19 cellular contexts compared by ENCODE assay signal in the genomic region with DNA sequence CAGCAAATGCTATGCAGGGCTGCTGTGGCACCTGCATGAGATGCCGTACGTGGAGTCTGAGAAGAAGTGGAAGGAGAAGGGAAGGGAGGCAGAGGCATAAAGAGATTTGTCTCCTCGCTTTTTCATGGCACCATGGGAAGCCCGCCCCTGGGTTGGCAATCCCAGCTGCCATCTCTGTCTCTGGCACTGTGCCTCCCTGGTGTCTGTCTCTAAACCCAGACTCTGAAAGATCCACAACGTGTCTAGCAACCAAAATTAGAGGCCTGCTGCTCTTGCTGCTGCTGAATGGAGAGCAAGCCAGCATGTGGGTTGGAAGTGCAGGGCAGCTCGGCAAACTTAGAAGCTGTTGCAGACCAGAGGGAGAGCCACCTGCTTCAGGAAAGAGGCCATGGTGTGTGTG. TPM values are rescaled to one million over a fixed set of nuclear protein-coding genes. Genes with fewer than 3 reads are reported as not detected.
DNase-seq lines count a peak whose midpoint lies in the region; ATAC-seq and TF ChIP-seq lines count a peak whose summit lies in the region.
"Had no signal": no experiment of that assay in that cellular context is flagged by ENCODE, and none has a peak within 500 bp of the region (broad histone marks: within the 10 kb centered on the region; RNA-seq: fewer than 3 reads in every experiment).

No MANE protein-coding gene starts in this region.

- TF ChIP-seq CTCF in brain (conservative IDR thresholded peaks at IDR 0.05) (no peak), GM10248 (IDR thresholded peaks at IDR 0.05; ENCODE audit: control extremely low read depth, extremely low read depth, low read depth, missing control alignments) (no peak)

- H3K4me1 Mint-ChIP-seq in brain, result peaks cover 13% of the 10 kb centered on the region

- POLR2A ChIA-PET in GM10248 (lab: Yijun Ruan, JAX), result no interaction called here

- peak; percentile 56 to 57 for DNase-seq in hippocampal formation (lab: John Stamatoyannopoulos, UW)
- DNase-seq in nucleus accumbens (lab: John Stamatoyannopoulos, UW), result peak in 29 of 56 donors; percentile 4 to 63 (median 20)
- DNase-seq in EL, result no peak
- no peak for DNase-seq in activated gamma-delta T cell treated with Interleukin-2 at 50 U/mL for 16 hours
- DNase-seq in GM10248 (ENCODE audit: extremely low spot score), result no peak
- DNase-seq: ACHN; CD4-positive, alpha-beta T cell; DMS79; GDM1; NCI-H1092; NCI-H146; NCI-H2081; NCI-H82; Peyer's patch had no signal

- H3K9me3 Mint-ChIP-seq in brain, result no peaks in the 10 kb centered on the region
- H3K9me3 Mint-ChIP-seq: CD4-positive, alpha-beta T cell; GM23338 had no signal

- peak overlapping the region in 3 of 5 experiments; percentile 42 to 81 (median 51) for H3K27ac Mint-ChIP-seq in brain
- H3K27ac Mint-ChIP-seq: B cell; CD4-positive, alpha-beta T cell; GM23338 had no signal

- H3K4me3 Mint-ChIP-seq in brain, result no peak overlapping the region
- H3K4me3 Mint-ChIP-seq: B cell; CD4-positive, alpha-beta T cell; GM23338 had no signal

- no peak for ATAC-seq in HG03039 (IDR thresholded peaks at IDR 0.05; ENCODE audit: unreplicated experiment)
- ATAC-seq: GM23338, Right ventricle myocardium inferior had no signal

- no peaks in the 10 kb centered on the region for H3K36me3 Mint-ChIP-seq in brain

- no peaks in the 10 kb centered on the region for H3K27me3 Mint-ChIP-seq in brain
- H3K27me3 Mint-ChIP-seq: B cell had no signal

- CTCF ChIA-PET in GM10248 (lab: Yijun Ruan, JAX), result interaction anchor here (1.0 to 1.1 kb wide), 2 partner anchors 14 to 32 kb away, joined by 3 read pairs; no protein-coding TSS in a partner anchor

RNA-seq across cellular contexts. Expression of a gene that starts 53.1 kb away (rescaled TPM):
- 43.5 TPM for polyA plus RNA-seq in brain (ENCODE audit: insufficient read depth, low read depth, low replicate concordance)

Comparison
In these comparisons a context has a peak if more than half of its experiments do, and no peak if none do; other contexts are left out.
1. DNase-seq: peak in hippocampal formation (2 of 2) and nucleus accumbens (29 of 56); none in EL (single experiment), activated gamma-delta T cell treated with Interleukin-2 at 50 U/mL for 16 hours (single experiment) and GM10248 (single experiment).